Comparison of ENCODE assay signal across 1 cellular context in the genomic region with DNA sequence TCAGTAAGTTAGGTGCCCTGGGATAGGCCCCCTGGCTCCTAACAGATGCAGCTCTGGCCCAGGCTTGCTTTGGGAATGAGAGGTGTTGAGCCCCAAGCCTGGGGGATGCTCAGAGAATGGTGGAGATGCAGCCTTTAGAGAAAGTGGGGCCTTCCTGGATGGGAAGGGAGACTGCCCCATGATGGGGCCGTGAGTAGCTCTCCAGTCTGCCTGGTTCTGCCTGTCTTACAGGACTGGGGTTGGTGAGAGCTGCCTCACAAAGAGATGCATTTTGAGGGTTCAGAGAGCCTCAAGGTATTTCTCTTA.
TF ChIP-seq lines count a peak whose summit lies in the region.

No MANE protein-coding gene starts in this region.

TF ChIP-seq in WTC11, 78 proteins besides CTCF, POLR2A, EP300 and RAD21 (continued from another document):
- TF ChIP-seq, protein P1, sequence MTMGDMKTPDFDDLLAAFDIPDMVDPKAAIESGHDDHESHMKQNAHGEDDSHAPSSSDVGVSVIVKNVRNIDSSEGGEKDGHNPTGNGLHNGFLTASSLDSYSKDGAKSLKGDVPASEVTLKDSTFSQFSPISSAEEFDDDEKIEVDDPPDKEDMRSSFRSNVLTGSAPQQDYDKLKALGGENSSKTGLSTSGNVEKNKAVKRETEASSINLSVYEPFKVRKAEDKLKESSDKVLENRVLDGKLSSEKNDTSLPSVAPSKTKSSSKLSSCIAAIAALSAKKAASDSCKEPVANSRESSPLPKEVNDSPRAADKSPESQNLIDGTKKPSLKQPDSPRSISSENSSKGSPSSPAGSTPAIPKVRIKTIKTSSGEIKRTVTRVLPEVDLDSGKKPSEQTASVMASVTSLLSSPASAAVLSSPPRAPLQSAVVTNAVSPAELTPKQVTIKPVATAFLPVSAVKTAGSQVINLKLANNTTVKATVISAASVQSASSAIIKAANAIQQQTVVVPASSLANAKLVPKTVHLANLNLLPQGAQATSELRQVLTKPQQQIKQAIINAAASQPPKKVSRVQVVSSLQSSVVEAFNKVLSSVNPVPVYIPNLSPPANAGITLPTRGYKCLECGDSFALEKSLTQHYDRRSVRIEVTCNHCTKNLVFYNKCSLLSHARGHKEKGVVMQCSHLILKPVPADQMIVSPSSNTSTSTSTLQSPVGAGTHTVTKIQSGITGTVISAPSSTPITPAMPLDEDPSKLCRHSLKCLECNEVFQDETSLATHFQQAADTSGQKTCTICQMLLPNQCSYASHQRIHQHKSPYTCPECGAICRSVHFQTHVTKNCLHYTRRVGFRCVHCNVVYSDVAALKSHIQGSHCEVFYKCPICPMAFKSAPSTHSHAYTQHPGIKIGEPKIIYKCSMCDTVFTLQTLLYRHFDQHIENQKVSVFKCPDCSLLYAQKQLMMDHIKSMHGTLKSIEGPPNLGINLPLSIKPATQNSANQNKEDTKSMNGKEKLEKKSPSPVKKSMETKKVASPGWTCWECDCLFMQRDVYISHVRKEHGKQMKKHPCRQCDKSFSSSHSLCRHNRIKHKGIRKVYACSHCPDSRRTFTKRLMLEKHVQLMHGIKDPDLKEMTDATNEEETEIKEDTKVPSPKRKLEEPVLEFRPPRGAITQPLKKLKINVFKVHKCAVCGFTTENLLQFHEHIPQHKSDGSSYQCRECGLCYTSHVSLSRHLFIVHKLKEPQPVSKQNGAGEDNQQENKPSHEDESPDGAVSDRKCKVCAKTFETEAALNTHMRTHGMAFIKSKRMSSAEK (CRISPR knock-in tag; IDR thresholded peaks at IDR 0.05; ENCODE audit: borderline replicate concordance), result no peak
- no peak for TF ChIP-seq ZSCAN18 (CRISPR knock-in tag; IDR thresholded peaks at IDR 0.05)
- TF ChIP-seq ZNF396 (CRISPR knock-in tag; IDR thresholded peaks at IDR 0.05; ENCODE audit: borderline replicate concordance), result no peak
- TF ChIP-seq ZNF423 (CRISPR knock-in tag; IDR thresholded peaks at IDR 0.05), result no peak
